ENCODE assay signal across 2 cellular contexts in genomic region chr3:127203024-127203423, GRCh38.
A peak's percentile ranks its signal among the peaks of the same experiment; 100 is the strongest.
TF ChIP-seq lines count a peak whose summit lies in the region.

No MANE protein-coding gene starts in this region.

TF ChIP-seq in A549, 52 proteins besides CTCF, POLR2A, EP300 and RAD21:
- no peak for TF ChIP-seq USF2 (IDR thresholded peaks at IDR 0.05)
- peak; percentile 63 for TF ChIP-seq MAFK (IDR thresholded peaks at IDR 0.05; ENCODE audit: partially characterized antibody)
- no peak for TF ChIP-seq ATOH8 (CRISPR knock-in tag; IDR thresholded peaks at IDR 0.05; ENCODE audit: low read depth)
- TF ChIP-seq PBX3 (IDR thresholded peaks at IDR 0.05) = no peak
- TF ChIP-seq, protein P1, sequence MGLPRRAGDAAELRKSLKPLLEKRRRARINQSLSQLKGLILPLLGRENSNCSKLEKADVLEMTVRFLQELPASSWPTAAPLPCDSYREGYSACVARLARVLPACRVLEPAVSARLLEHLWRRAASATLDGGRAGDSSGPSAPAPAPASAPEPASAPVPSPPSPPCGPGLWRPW (IDR thresholded peaks at IDR 0.05) = no peak

TF ChIP-seq in IMR-90, 13 proteins besides CTCF, POLR2A, EP300 and RAD21 (continued from another document):
- TF ChIP-seq MAZ (IDR thresholded peaks at IDR 0.05; ENCODE audit: borderline replicate concordance, low read depth, low read length) (no peak), MXI1 (IDR thresholded peaks at IDR 0.05; ENCODE audit: borderline replicate concordance, low read depth, low read length) (no peak)
TF ChIP-seq in IMR-90: peak in this region for 1.
